Comparison of ENCODE assay signal across 23 cellular contexts in genomic region chr1:107866870-107867269, GRCh38.
A peak's percentile ranks its signal among the peaks of the same experiment; 100 is the strongest.
DNase-seq lines count a peak whose midpoint lies in the region; ATAC-seq and TF ChIP-seq lines count a peak whose summit lies in the region.
"Had no signal": no experiment of that assay in that cellular context is flagged by ENCODE, and none has a peak within 500 bp of the region (broad histone marks: within the 10 kb centered on the region; RNA-seq: fewer than 3 reads in every experiment).

No MANE protein-coding gene starts in this region.

- peaks cover 29% of the 10 kb centered on the region for H3K79me2 ChIP-seq in DND-41 (ENCODE audit: insufficient read depth, low read length)

- CTCF ChIA-PET in activated B cell treated with CpG ODN at 0.5 μM for 24 hours (lab: Charles Lee), result no interaction called here

- H3K4me3 Mint-ChIP-seq in activated B cell treated with CpG ODN at 0.5 μM for 24 hours, result no peak overlapping the region
- peak overlapping the region in 2 of 5 donors; percentile 22 to 41 for H3K4me3 Mint-ChIP-seq in immature natural killer cell
- H3K4me3 Mint-ChIP-seq: CD4-positive, alpha-beta T cell; IgD-negative memory B cell had no signal

- H3K4me1 ChIP-seq in DND-41 (ENCODE audit: insufficient read depth, low read length) (peaks cover 54% of the 10 kb centered on the region), HUES48 (ENCODE audit: control insufficient read depth, insufficient read depth, low read length) (peaks cover 34% of the 10 kb centered on the region)

- H3K4me3 ChIP-seq in DND-41 (ENCODE audit: low read depth in 1 of 2, low read length in 2 of 2) (no peak overlapping the region), HUES48 (ENCODE audit: low read depth, low read length) (peak overlapping the region; percentile 0; the same call in 1 of the 2 replicates)
- H3K4me3 ChIP-seq: BLaER1 treated with 17β-estradiol and CSF1 and Interleukin-3, amounts not matched to agents 10 nM and 100 nM; GM12878 had no signal

- H2AFZ ChIP-seq in DND-41 (ENCODE audit: low read depth, low read length), result no peak overlapping the region

- H3K36me3 ChIP-seq in DND-41 (ENCODE audit: insufficient read depth, low read length) (peaks cover 16% of the 10 kb centered on the region), HUES48 (ENCODE audit: control insufficient read depth, insufficient read depth, low read length) (no peaks in the 10 kb centered on the region)

- H3K27ac ChIP-seq in DND-41 (ENCODE audit: low read length) (0 out of 2 replicates have a peak overlapping the region, but pooled peaks have one; percentile 24), HUES48 (ENCODE audit: low read depth, low read length) (peak overlapping the region; percentile 87)
- H3K27ac ChIP-seq: RWPE1 had no signal

- H3K9ac ChIP-seq in DND-41 (ENCODE audit: low read depth, low read length), result no peak overlapping the region
- H3K9ac ChIP-seq in HUES48 (ENCODE audit: low read depth, low read length), result no peak overlapping the region
- H3K9ac ChIP-seq: BLaER1 treated with 17β-estradiol and CSF1 and Interleukin-3, amounts not matched to agents 10 nM and 100 nM had no signal

- H3K36me3 Mint-ChIP-seq in activated B cell treated with CpG ODN at 0.5 μM for 24 hours (ENCODE audit: low read depth), result peaks cover 27% of the 10 kb centered on the region
- peaks cover 7 to 20% (median 18%) of the 10 kb centered on the region in 3 donors for H3K36me3 Mint-ChIP-seq in immature natural killer cell

- POLR2A ChIA-PET in activated B cell treated with CpG ODN at 0.5 μM for 24 hours (lab: Charles Lee), result interaction anchor here (0.6 to 1.0 kb wide), 3 partner anchors 16 to 76 kb away, joined by 3 to 7 read pairs (median 3); no protein-coding TSS in a partner anchor

- H3K9me3 ChIP-seq in DND-41 (ENCODE audit: insufficient read depth, low read length, severe bottlenecking) (peaks cover 12% of the 10 kb centered on the region), HUES48 (ENCODE audit: control insufficient read depth, insufficient read depth, low read length) (no peaks in the 10 kb centered on the region)

- no peak overlapping the region for H3K4me2 ChIP-seq in DND-41 (ENCODE audit: insufficient read depth, low read length)

- peak overlapping the region; percentile 47 for H3K27ac Mint-ChIP-seq in activated B cell treated with CpG ODN at 0.5 μM for 24 hours
- peak overlapping the region; percentile 18 to 94 (median 65) for H3K27ac Mint-ChIP-seq in immature natural killer cell
- H3K27ac Mint-ChIP-seq: CD4-positive, alpha-beta T cell; IgD-negative memory B cell had no signal

- H4K20me1 ChIP-seq in DND-41 (ENCODE audit: insufficient read depth, low read length), result no peaks in the 10 kb centered on the region
- H4K20me1 ChIP-seq: BLaER1 treated with 17β-estradiol and CSF1 and Interleukin-3, amounts not matched to agents 10 nM and 100 nM had no signal

- DNase-seq in DND-41, result no peak
- no peak for DNase-seq in activated B cell treated with CpG ODN at 0.5 μM for 24 hours
- DNase-seq in immature natural killer cell, result no peak
- no peak for DNase-seq in NCI-H2029 (lab: John Stamatoyannopoulos, UW)
- no peak for DNase-seq in SIG-M5 (lab: John Stamatoyannopoulos, UW)
- DNase-seq in kidney tubule cell (ENCODE audit: low spot score), result no peak
- DNase-seq: CD4-positive, alpha-beta T cell; GDM1; NCI-H1092; NCI-H1417 treated with DMSO at 0.1 percent for 48 hours; NCI-H1694 treated with DMSO at 0.1 percent for 48 hours; NCI-H2081 treated with DMSO at 0.1 percent for 48 hours; NCI-H2171; NCI-H226; NCI-H510A; SHP77 had no signal

- TF ChIP-seq CTCF in DND-41 (IDR thresholded peaks at IDR 0.05; ENCODE audit: borderline replicate concordance, extremely low read depth, low read length, poor library complexity, severe bottlenecking) (no peak), activated B cell treated with CpG ODN at 0.5 μM for 24 hours (IDR thresholded peaks at IDR 0.05) (no peak)

- H3K9me3 Mint-ChIP-seq in activated B cell treated with CpG ODN at 0.5 μM for 24 hours (peaks cover 11% of the 10 kb centered on the region), immature natural killer cell (peaks cover 0 to 6% (median 5%) of the 10 kb centered on the region in 6 donors)

- H3K27me3 Mint-ChIP-seq in activated B cell treated with CpG ODN at 0.5 μM for 24 hours (no peaks in the 10 kb centered on the region), immature natural killer cell (ENCODE audit: low read depth in 3 of 3) (peaks cover 2 to 8% (median 2%) of the 10 kb centered on the region in 3 donors)
- H3K27me3 Mint-ChIP-seq: CD4-positive, alpha-beta T cell; IgD-negative memory B cell had no signal

- intact Hi-C loops in activated B cell treated with CpG ODN at 0.5 μM for 24 hours (cut with micrococcal nuclease), result no loop called here

- peaks cover 89% of the 10 kb centered on the region for H3K4me1 Mint-ChIP-seq in activated B cell treated with CpG ODN at 0.5 μM for 24 hours
- peaks cover 92 to 100% of the 10 kb centered on the region in 2 donors for H3K4me1 Mint-ChIP-seq in immature natural killer cell

- no peaks in the 10 kb centered on the region for H3K27me3 ChIP-seq in DND-41 (ENCODE audit: insufficient read depth, low read length, poor library complexity)
- H3K27me3 ChIP-seq in HUES48 (ENCODE audit: control insufficient read depth, insufficient read depth, low read length), result no peaks in the 10 kb centered on the region; the same call in 1 of the 2 replicates
- H3K27me3 ChIP-seq: BLaER1 treated with 17β-estradiol and CSF1 and Interleukin-3, amounts not matched to agents 10 nM and 100 nM had no signal

- ATAC-seq in DND-41 (ENCODE audit: insufficient read depth, low read depth) (no peak), activated B cell treated with CpG ODN at 0.5 μM for 24 hours (ENCODE audit: low read depth) (no peak), SK-N-SH treated with all-trans-retinoic acid at 6 μM for 48 hours (no peak)
- ATAC-seq: GM12878, Panc1 had no signal

TF ChIP-seq in SK-N-SH treated with all-trans-retinoic acid at 6 μM for 48 hours, 23 proteins besides CTCF, POLR2A, EP300 and RAD21 (continues in another document):
- TF ChIP-seq TOX (CRISPR knock-in tag; IDR thresholded peaks at IDR 0.05; ENCODE audit: borderline replicate concordance) (no peak), ISL1 (CRISPR knock-in tag; IDR thresholded peaks at IDR 0.05) (no peak), TSHZ2 (CRISPR knock-in tag; IDR thresholded peaks at IDR 0.05) (no peak), GLIS3 (CRISPR knock-in tag; IDR thresholded peaks at IDR 0.05) (no peak), SNAI2 (CRISPR knock-in tag; IDR thresholded peaks at IDR 0.05) (no peak), POU6F1 (CRISPR knock-in tag; IDR thresholded peaks at IDR 0.05; ENCODE audit: borderline replicate concordance, low read depth) (no peak), PATZ1 (CRISPR knock-in tag; IDR thresholded peaks at IDR 0.05; ENCODE audit: borderline replicate concordance) (no peak), ZC3H10 (CRISPR knock-in tag; IDR thresholded peaks at IDR 0.05) (no peak)
